ENCODE assay signal across 27 cellular contexts in genomic region chr1:9312183-9312582, GRCh38.
"Had no signal": no experiment of that assay in that cellular context is flagged by ENCODE, and none has a peak within 500 bp of the region (broad histone marks: within the 10 kb centered on the region; RNA-seq: fewer than 3 reads in every experiment).

No MANE protein-coding gene starts in this region.

- H3K9me3 ChIP-seq: adrenal gland, body of pancreas, gastroesophageal sphincter had no signal

- DNase-seq: activated CD4-positive, alpha-beta T cell treated with anti-CD3 and anti-CD28 coated beads, Interleukin-2, amount 10 ng/mL, durations not matched to agents 7 days and 5 days; activated CD8-positive, alpha-beta memory T cell treated with anti-CD3 and anti-CD28 coated beads, Interleukin-2, amount 10 ng/mL, durations not matched to agents 7 days and 5 days; activated CD8-positive, alpha-beta T cell treated with anti-CD3 and anti-CD28 coated beads, Interleukin-2, amount 10 ng/mL, durations not matched to agents 7 days and 5 days; activated effector memory CD4-positive, alpha-beta T cell treated with Interleukin-2 at 50 U/mL for 16 hours; activated naive CD4-positive, alpha-beta T cell treated with anti-CD3 and anti-CD28 coated beads for 36 hours; activated naive CD8-positive, alpha-beta T cell treated with anti-CD3 and anti-CD28 coated beads for 36 hours; activated T-cell treated with anti-CD3 and anti-CD28 coated beads for 4 hours; adrenal gland; aorta; body of pancreas; dermis blood vessel endothelial cell; effector CD4-positive, alpha-beta T cell; hippocampal formation; left cardiac atrium; left ventricle myocardium superior; naive thymus-derived CD4-positive, alpha-beta T cell; stimulated activated CD4-positive, alpha-beta T cell treated with anti-CD3 and anti-CD28 coated beads, Interleukin-12 subunit alpha, Interleukin-12 subunit beta, amount 100 ng/mL, for 4 hours; stimulated activated CD4-positive, alpha-beta T cell treated with anti-CD3 and anti-CD28 coated beads, Interleukin-4, amount 100 ng/mL, for 1 hour; WERI-Rb-1 had no signal

- H3K27me3 ChIP-seq: adrenal gland, body of pancreas, gastroesophageal sphincter had no signal

- H3K27me3 Mint-ChIP-seq: activated CD4-positive, alpha-beta T cell treated with anti-CD3 and anti-CD28 coated beads, Interleukin-2, amount 10 ng/mL, durations not matched to agents 7 days and 5 days; activated CD8-positive, alpha-beta memory T cell treated with anti-CD3 and anti-CD28 coated beads, Interleukin-2, amount 10 ng/mL, durations not matched to agents 7 days and 5 days; activated naive CD8-positive, alpha-beta T cell treated with anti-CD3 and anti-CD28 coated beads for 36 hours; naive thymus-derived CD4-positive, alpha-beta T cell; stimulated activated naive CD8-positive, alpha-beta T cell treated with anti-CD3 and anti-CD28 coated beads, Interleukin-15, Interleukin-2, amounts not matched to agents 100 ng/mL and 50 ng/mL, for 24 hours had no signal

- H3K27ac ChIP-seq: adrenal gland, body of pancreas, epithelial cell of prostate, WERI-Rb-1 had no signal

- FAIRE-seq: colon, endometrium, keratinocyte had no signal

- H3K27ac Mint-ChIP-seq: activated CD4-positive, alpha-beta T cell treated with anti-CD3 and anti-CD28 coated beads, Interleukin-2, amount 10 ng/mL, durations not matched to agents 7 days and 5 days; activated CD8-positive, alpha-beta memory T cell treated with anti-CD3 and anti-CD28 coated beads, Interleukin-2, amount 10 ng/mL, durations not matched to agents 7 days and 5 days; activated CD8-positive, alpha-beta T cell treated with anti-CD3 and anti-CD28 coated beads, Interleukin-2, amount 10 ng/mL, durations not matched to agents 7 days and 5 days; activated naive CD4-positive, alpha-beta T cell treated with anti-CD3 and anti-CD28 coated beads for 36 hours; activated naive CD8-positive, alpha-beta T cell treated with anti-CD3 and anti-CD28 coated beads for 36 hours; naive thymus-derived CD4-positive, alpha-beta T cell; stimulated activated naive CD8-positive, alpha-beta T cell treated with anti-CD3 and anti-CD28 coated beads, Interleukin-15, Interleukin-2, amounts not matched to agents 100 ng/mL and 50 ng/mL, for 24 hours had no signal

- H3K9me3 Mint-ChIP-seq: activated CD4-positive, alpha-beta T cell treated with anti-CD3 and anti-CD28 coated beads, Interleukin-2, amount 10 ng/mL, durations not matched to agents 7 days and 5 days; activated naive CD4-positive, alpha-beta T cell treated with anti-CD3 and anti-CD28 coated beads for 36 hours; activated naive CD8-positive, alpha-beta T cell treated with anti-CD3 and anti-CD28 coated beads for 36 hours; stimulated activated naive CD8-positive, alpha-beta T cell treated with anti-CD3 and anti-CD28 coated beads, Interleukin-15, Interleukin-2, amounts not matched to agents 100 ng/mL and 50 ng/mL, for 24 hours had no signal

- ATAC-seq: activated CD4-positive, CD25-positive, alpha-beta regulatory T cell treated with anti-CD3 and anti-CD28 coated beads, Interleukin-2, amount 50 U/mL, for 24 hours; activated CD8-positive, alpha-beta memory T cell treated with anti-CD3 and anti-CD28 coated beads, Interleukin-2, amount 10 ng/mL, durations not matched to agents 7 days and 5 days; activated CD8-positive, alpha-beta T cell treated with anti-CD3 and anti-CD28 coated beads, Interleukin-2, amount 10 ng/mL, durations not matched to agents 7 days and 5 days; body of pancreas; gastroesophageal sphincter; left cardiac atrium; left ventricle myocardium superior; naive thymus-derived CD4-positive, alpha-beta T cell; right cardiac atrium had no signal

- H3K4me3 ChIP-seq: adrenal gland, body of pancreas, gastroesophageal sphincter had no signal

- H3K36me3 Mint-ChIP-seq: activated CD8-positive, alpha-beta memory T cell treated with anti-CD3 and anti-CD28 coated beads, Interleukin-2, amount 10 ng/mL, durations not matched to agents 7 days and 5 days; activated naive CD8-positive, alpha-beta T cell treated with anti-CD3 and anti-CD28 coated beads for 36 hours had no signal

- H3K4me3 Mint-ChIP-seq: activated CD4-positive, alpha-beta T cell treated with anti-CD3 and anti-CD28 coated beads, Interleukin-2, amount 10 ng/mL, durations not matched to agents 7 days and 5 days; activated CD8-positive, alpha-beta memory T cell treated with anti-CD3 and anti-CD28 coated beads, Interleukin-2, amount 10 ng/mL, durations not matched to agents 7 days and 5 days; activated CD8-positive, alpha-beta T cell treated with anti-CD3 and anti-CD28 coated beads, Interleukin-2, amount 10 ng/mL, durations not matched to agents 7 days and 5 days; activated naive CD4-positive, alpha-beta T cell treated with anti-CD3 and anti-CD28 coated beads for 36 hours; activated naive CD8-positive, alpha-beta T cell treated with anti-CD3 and anti-CD28 coated beads for 36 hours; naive thymus-derived CD4-positive, alpha-beta T cell; stimulated activated naive CD8-positive, alpha-beta T cell treated with anti-CD3 and anti-CD28 coated beads, Interleukin-15, Interleukin-2, amounts not matched to agents 100 ng/mL and 50 ng/mL, for 24 hours had no signal

- H3K36me3 ChIP-seq: adrenal gland had no signal
